ENCODE assay signal across 15 cellular contexts in genomic region chr15:44903281-44903680, GRCh38. TPM values are rescaled to one million over a fixed set of nuclear protein-coding genes. Genes with fewer than 3 reads are reported as not detected.
"Had no signal": no experiment of that assay in that cellular context is flagged by ENCODE, and none has a peak within 500 bp of the region (broad histone marks: within the 10 kb centered on the region; RNA-seq: fewer than 3 reads in every experiment).

No MANE protein-coding gene starts in this region.

RNA-seq across cellular contexts. Expression of gene TERB2, which starts 53.2 kb away (rescaled TPM):
- total RNA-seq: activated CD4-positive, alpha-beta memory T cell treated with anti-CD3 and anti-CD28 coated beads for 36 hours; activated CD4-positive, alpha-beta T cell treated with anti-CD3 and anti-CD28 coated beads for 36 hours; activated naive CD4-positive, alpha-beta T cell treated with anti-CD3 and anti-CD28 coated beads for 36 hours; activated naive CD4-positive, alpha-beta T cell treated with anti-CD3 and anti-CD28 coated beads, Interleukin-2, amount 50 U/mL, for 72 hours; activated T-cell treated with anti-CD3 and anti-CD28 coated beads, Interleukin-2, amount 50 U/mL, for 4 hours; activated T-helper 1 cell treated with anti-CD3 and anti-CD28 coated beads, Interleukin-12 subunit alpha, Interleukin-12 subunit beta, Interleukin-2, Interleukin-4 antibody, amounts not matched to agents 30 ng/mL and 10 ng/mL and 1 ng/mL, durations not matched to agents 14 hours and 24 hours and 36 hours; adrenal gland; cardiac muscle cell; LHCN-M2; NCI-H460; RPMI7951; SJCRH30; T-helper 1 cell treated with Interleukin-12 subunit alpha and Interleukin-12 subunit beta and Interleukin-4 antibody, amounts not matched to agents 30 ng/mL and 1 ng/mL, for 36 hours; T-helper 2 cell treated with Interferon-gamma antibody and Interleukin-4, amounts not matched to agents 100 ng/mL and 5 ng/mL, for 36 hours; WTC11 had no signal
- polyA plus RNA-seq: adrenal gland, cardiac muscle cell had no signal
